18 cellular contexts compared by ENCODE assay signal in genomic region chr20:63114006-63114692, GRCh38.
A peak's percentile ranks its signal among the peaks of the same experiment; 100 is the strongest.
DNase-seq lines count a peak whose midpoint lies in the region; ATAC-seq, FAIRE-seq and TF ChIP-seq lines count a peak whose summit lies in the region.
"Had no signal": no experiment of that assay in that cellular context is flagged by ENCODE, and none has a peak within 500 bp of the region (broad histone marks: within the 10 kb centered on the region; RNA-seq: fewer than 3 reads in every experiment).

No MANE protein-coding gene starts in this region.

- no peak overlapping the region for H2AFZ ChIP-seq in HepG2 (ENCODE audit: low read length)

- no peak for TF ChIP-seq POLR2A in HepG2 (IDR thresholded peaks at IDR 0.05; ENCODE audit: insufficient read depth in 1 of 2, low read depth in 2 of 2, low read length in 2 of 2)

- no peak for TF ChIP-seq EP300 in HepG2 (IDR thresholded peaks at IDR 0.05; ENCODE audit: low read depth in 2 of 2, low read length in 2 of 2)
- TF ChIP-seq EP300 in HepG2 (CRISPR knock-in tag; IDR thresholded peaks at IDR 0.05; ENCODE audit: borderline replicate concordance): no peak

- in situ Hi-C loops in HepG2 (cut with HindIII; ENCODE audit: extremely low pct_ligation_motif_present, low pct_unique_long_range_greater_than_20kb): no loop called here

- no peak overlapping the region for H3K27ac ChIP-seq in HepG2 (ENCODE audit: extremely low read length, insufficient read depth, low read length)

- no TSS peak for BruUV-seq in HepG2 (replicated peaks; lab: Mats Ljungman, UMichigan)

- H3K27me3 ChIP-seq in HepG2 (ENCODE audit: control insufficient read depth in 1 of 2, insufficient read depth in 2 of 2, low read length in 2 of 2): peaks cover 1 to 57% of the 10 kb centered on the region in 2 experiments; a peak in 3 of 5 replicates

- 0 out of 2 replicates have a peak, but pooled peaks cover 4% of the 10 kb centered on the region for H3K9me3 ChIP-seq in HepG2 (ENCODE audit: low read length)
- H3K9me3 ChIP-seq: SK-N-SH had no signal

- no peak for ATAC-seq in HepG2

- H3K4me1 ChIP-seq in HepG2 (ENCODE audit: insufficient read depth, low read length): no peaks in the 10 kb centered on the region
- H3K4me1 ChIP-seq: Caco-2 had no signal

- H3K79me2 ChIP-seq in HepG2 (ENCODE audit: insufficient read depth, low read length): no peaks in the 10 kb centered on the region

- TF ChIP-seq CTCF in HepG2 (CRISPR knock-in tag; IDR thresholded peaks at IDR 0.05): no peak

- FAIRE-seq in HepG2 (lab: Jason Lieb, UNC): no peak
- FAIRE-seq: GM19239 had no signal

- H3K36me3 ChIP-seq in HepG2 (replicated peaks in 1 of 2; ENCODE audit: control insufficient read depth in 1 of 2, insufficient read depth in 2 of 2, low read length in 2 of 2): no peaks in the 10 kb centered on the region

- POLR2A ChIA-PET in HepG2 (lab: Yijun Ruan, JAX): no interaction called here

- peak; percentile 5 for DNase-seq in activated naive CD4-positive, alpha-beta T cell treated with anti-CD3 and anti-CD28 coated beads, Interleukin-2, amount 50 U/mL, for 16 hours
- DNase-seq in activated naive CD4-positive, alpha-beta T cell (lab: John Stamatoyannopoulos, UW): no peak
- DNase-seq in DMS79 treated with DMSO at 0.1 percent for 48 hours (lab: John Stamatoyannopoulos, UW) (peak; percentile 90), NCI-H2227 (lab: John Stamatoyannopoulos, UW; ENCODE audit: unreplicated experiment) (peak; percentile 56), HepG2 (ENCODE audit: low spot score) (no peak), SIG-M5 (lab: John Stamatoyannopoulos, UW) (no peak), NCI-H774 (lab: John Stamatoyannopoulos, UW) (no peak), NCI-H2029 treated with DMSO at 0.1 percent for 48 hours (lab: John Stamatoyannopoulos, UW) (no peak)
- DNase-seq: ACHN, AML-193, HFFc6, KG1, NCI-H2029, NCI-H446, SK-N-SH, T-helper 1 cell had no signal

- CTCF ChIA-PET in HepG2 (lab: Yijun Ruan, JAX; ENCODE audit: low intra/inter-chr PET ratio, low total read pairs): no interaction called here

- intact Hi-C loops in HepG2 (cut with micrococcal nuclease; ENCODE audit: unreplicated experiment): no loop called here

- H3K4me3 ChIP-seq in HepG2 (replicated peaks in 1 of 3; ENCODE audit: insufficient read depth in 1 of 3, low read depth in 2 of 3, low read length in 3 of 3): no peak overlapping the region

- 22% methylated on average over 21 of the region's 22 CpGs for WGBS in HepG2 (ENCODE audit: low lambda C conversion rate)

- H3K4me2 ChIP-seq in HepG2 (ENCODE audit: low read depth, low read length): no peak overlapping the region
- H3K4me2 ChIP-seq: SK-N-SH had no signal

- H4K20me1 ChIP-seq in HepG2 (ENCODE audit: insufficient read depth, low read length): peaks cover 19% of the 10 kb centered on the region; the same call in 1 of the 2 replicates

- no peak for TF ChIP-seq RAD21 in HepG2 (CRISPR knock-in tag; IDR thresholded peaks at IDR 0.05)

- H3K9ac ChIP-seq in HepG2 (ENCODE audit: insufficient read depth, low read depth, low read length): no peak overlapping the region
- H3K9ac ChIP-seq: SK-N-SH had no signal

TF ChIP-seq in HepG2, 621 proteins besides CTCF, POLR2A, EP300 and RAD21:
- TF ChIP-seq ZNF776 (CRISPR knock-in tag; IDR thresholded peaks at IDR 0.05) (peak; percentile 29; the same call in 1 of the 2 replicates), ZNF430 (CRISPR knock-in tag; IDR thresholded peaks at IDR 0.05) (no peak)

Comparison
In these comparisons a context has a peak if more than half of its experiments do, and no peak if none do; other contexts are left out.
1. DNase-seq: peak in activated naive CD4-positive, alpha-beta T cell treated with anti-CD3 and anti-CD28 coated beads, Interleukin-2, amount 50 U/mL, for 16 hours (single experiment), DMS79 treated with DMSO at 0.1 percent for 48 hours (single experiment) and NCI-H2227 (single experiment); none in activated naive CD4-positive, alpha-beta T cell (0 of 4), HepG2 (single experiment), SIG-M5 (single experiment), NCI-H774 (single experiment) and NCI-H2029 treated with DMSO at 0.1 percent for 48 hours (single experiment).